Comparison of ENCODE assay signal across 23 cellular contexts in genomic region chr4:120826449-120826848, GRCh38.
A peak's percentile ranks its signal among the peaks of the same experiment; 100 is the strongest.
DNase-seq lines count a peak whose midpoint lies in the region; ATAC-seq, FAIRE-seq and TF ChIP-seq lines count a peak whose summit lies in the region.
"Had no signal": no experiment of that assay in that cellular context is flagged by ENCODE, and none has a peak within 500 bp of the region (broad histone marks: within the 10 kb centered on the region; RNA-seq: fewer than 3 reads in every experiment).

No MANE protein-coding gene starts in this region.

- no peak overlapping the region for H4K91ac ChIP-seq in IMR-90 (ENCODE audit: insufficient read depth, low read depth, low read length)

- H3K4ac ChIP-seq in IMR-90 (ENCODE audit: low read depth, low read length) = no peak overlapping the region

- no peak overlapping the region for H3K23ac ChIP-seq in IMR-90 (ENCODE audit: low read depth, low read length)

- no peak overlapping the region for H2AK5ac ChIP-seq in IMR-90 (ENCODE audit: low read depth, low read length)

- TF ChIP-seq EP300 in A549 (IDR thresholded peaks at IDR 0.05) = no peak

- no peak for FAIRE-seq in A549 (lab: Jason Lieb, UNC)
- FAIRE-seq in endometrium (lab: Jason Lieb, UNC) = peak; percentile 35
- FAIRE-seq: G401.6, GM12892, GM18507, H54 had no signal

- TF ChIP-seq RAD21 in A549 (conservative IDR thresholded peaks at IDR 0.05 in 1 of 2, IDR thresholded peaks at IDR 0.05 in 1 of 2) = no peak
- TF ChIP-seq RAD21 in IMR-90 (IDR thresholded peaks at IDR 0.05; ENCODE audit: low read length) = no peak

- dilution Hi-C loops in IMR-90 (cut with HindIII; ENCODE audit: low sequenced_read_pairs, unreplicated experiment) = no loop called here

- peaks cover 16% of the 10 kb centered on the region for H3K4me1 Mint-ChIP-seq in nephron
- no peaks in the 10 kb centered on the region for H3K4me1 Mint-ChIP-seq in naive thymus-derived CD4-positive, alpha-beta T cell
- H3K4me1 Mint-ChIP-seq: B cell, IgD-negative memory B cell had no signal

- H3K36me3 Mint-ChIP-seq in nephron (ENCODE audit: low read depth) = no peaks in the 10 kb centered on the region
- H3K36me3 Mint-ChIP-seq in naive thymus-derived CD4-positive, alpha-beta T cell = no peaks in the 10 kb centered on the region
- H3K36me3 Mint-ChIP-seq: CD8-positive, alpha-beta T cell; IgD-negative memory B cell had no signal

- peak overlapping the region in 2 of 3 experiments; percentile 13 to 65 for H3K27ac Mint-ChIP-seq in nephron
- H3K27ac Mint-ChIP-seq in naive thymus-derived CD4-positive, alpha-beta T cell = no peak overlapping the region
- H3K27ac Mint-ChIP-seq: B cell; CD8-positive, alpha-beta T cell; GM23338; IgD-negative memory B cell had no signal

- in situ Hi-C loops in IMR-90 (cut with MboI; ENCODE audit: low sequenced_read_pairs) = no loop called here

- no peak for ATAC-seq in A549
- no peak for ATAC-seq in IMR-90 (ENCODE audit: low read depth)
- no peak for ATAC-seq in naive thymus-derived CD4-positive, alpha-beta T cell
- no peak for ATAC-seq in GM19455 (IDR thresholded peaks at IDR 0.05; ENCODE audit: unreplicated experiment)
- ATAC-seq: CD8-positive, alpha-beta T cell; GM23338 had no signal

- H3K18ac ChIP-seq in IMR-90 (ENCODE audit: low read depth, low read length) = no peak overlapping the region

- no peak overlapping the region for H3K9ac ChIP-seq in IMR-90 (ENCODE audit: low read depth, low read length)
- H3K9ac ChIP-seq: BLaER1 treated with 17β-estradiol and CSF1 and Interleukin-3, amounts not matched to agents 10 nM and 100 nM had no signal

- no peak overlapping the region for H3K56ac ChIP-seq in IMR-90 (ENCODE audit: extremely low read depth, insufficient read depth, low read length)

- H3K27ac ChIP-seq in A549 (no peak overlapping the region), IMR-90 (ENCODE audit: insufficient read depth, low read length) (no peak overlapping the region)
- H3K27ac ChIP-seq in naive thymus-derived CD4-positive, alpha-beta T cell (ENCODE audit: low read depth, low read length) = no peak overlapping the region
- H3K27ac ChIP-seq: BLaER1 treated with 17β-estradiol and CSF1 and Interleukin-3, amounts not matched to agents 10 nM and 100 nM; HL-60 had no signal

- CTCF ChIA-PET in A549 (lab: Yijun Ruan, JAX) = no interaction called here
- CTCF ChIA-PET in IMR-90 (lab: Yijun Ruan, JAX) = no interaction called here
- CTCF ChIA-PET in naive thymus-derived CD4-positive, alpha-beta T cell (lab: Charles Lee) = no interaction called here

- H3K27me3 ChIP-seq in IMR-90 (ENCODE audit: control insufficient read depth, insufficient read depth, low read length) = no peaks in the 10 kb centered on the region
- no peaks in the 10 kb centered on the region for H3K27me3 ChIP-seq in naive thymus-derived CD4-positive, alpha-beta T cell (ENCODE audit: control insufficient read depth in 2 of 2, insufficient read depth in 2 of 2, low read length in 2 of 2)
- H3K27me3 ChIP-seq: BLaER1 treated with 17β-estradiol and CSF1 and Interleukin-3, amounts not matched to agents 10 nM and 100 nM had no signal

- no peaks in the 10 kb centered on the region for H3K27me3 Mint-ChIP-seq in nephron (ENCODE audit: low read depth)
- H3K27me3 Mint-ChIP-seq in naive thymus-derived CD4-positive, alpha-beta T cell = peaks cover 0 to 9% (median 3%) of the 10 kb centered on the region in 5 donors
- H3K27me3 Mint-ChIP-seq: B cell had no signal

- H3K9me3 Mint-ChIP-seq in nephron = no peaks in the 10 kb centered on the region
- H3K9me3 Mint-ChIP-seq in naive thymus-derived CD4-positive, alpha-beta T cell = no peaks in the 10 kb centered on the region
- H3K9me3 Mint-ChIP-seq: CD8-positive, alpha-beta T cell; GM23338 had no signal

- no peaks in the 10 kb centered on the region for H4K20me1 ChIP-seq in IMR-90 (ENCODE audit: insufficient read depth, low read length)
- H4K20me1 ChIP-seq: BLaER1 treated with 17β-estradiol and CSF1 and Interleukin-3, amounts not matched to agents 10 nM and 100 nM had no signal

- POLR2A ChIA-PET in A549 (lab: Yijun Ruan, JAX) (no interaction called here), IMR-90 (lab: Charles Lee; ENCODE audit: unreplicated experiment) (no interaction called here)
- POLR2A ChIA-PET in naive thymus-derived CD4-positive, alpha-beta T cell (lab: Charles Lee) = no interaction called here

- no peak overlapping the region for H2BK15ac ChIP-seq in IMR-90 (ENCODE audit: low read depth, low read length)

- H3K79me1 ChIP-seq in IMR-90 (ENCODE audit: low read depth in 1 of 2, low read length in 2 of 2) = no peaks in the 10 kb centered on the region

- 41% methylated on average over 1 of the region's 1 CpG for WGBS in A549 (ENCODE audit: missing lambda C conversion rate)
- no CpG with 5 or more reads among the region's 1 CpG for WGBS in IMR-90 (ENCODE audit: extremely low coverage in 2 of 2, insufficient read length in 1 of 2), 2 experiments

- no peak overlapping the region for H2BK20ac ChIP-seq in IMR-90 (ENCODE audit: low read depth, low read length)

- DNase-seq in A549 (ENCODE audit: low read depth in 1 of 2, low spot score in 1 of 2) = no peak
- no peak for DNase-seq in IMR-90
- no peak for DNase-seq in naive thymus-derived CD4-positive, alpha-beta T cell
- DNase-seq in kidney glomerular epithelial cell (lab: John Stamatoyannopoulos, UW) = no peak
- DNase-seq in GF-D8 (lab: John Stamatoyannopoulos, UW) = no peak
- DNase-seq: 8988T; CD8-positive, alpha-beta T cell; DMS 273 treated with DMSO at 0.1 percent for 48 hours; DMS53; DND-41; HCEC 1CT had no signal

- no peak overlapping the region for H3K4me3 ChIP-seq in A549
- no peak overlapping the region for H3K4me3 ChIP-seq in IMR-90 (ENCODE audit: insufficient read depth, low read depth, low read length)
- H3K4me3 ChIP-seq in naive thymus-derived CD4-positive, alpha-beta T cell (ENCODE audit: low read length) = no peak overlapping the region
- H3K4me3 ChIP-seq: BLaER1 treated with 17β-estradiol and CSF1 and Interleukin-3, amounts not matched to agents 10 nM and 100 nM; GM23338 had no signal

- H4K8ac ChIP-seq in IMR-90 (ENCODE audit: low read depth in 2 of 2, low read length in 2 of 2) = no peak overlapping the region

- no peak overlapping the region for H2BK120ac ChIP-seq in IMR-90 (ENCODE audit: low read depth, low read length)

- H3K4me1 ChIP-seq in A549 (no peaks in the 10 kb centered on the region), IMR-90 (ENCODE audit: control insufficient read depth, insufficient read depth, low read length) (peaks cover 2% of the 10 kb centered on the region; the same call in 1 of the 2 replicates)
- H3K4me1 ChIP-seq in naive thymus-derived CD4-positive, alpha-beta T cell (ENCODE audit: control insufficient read depth in 2 of 2, insufficient read depth in 2 of 2, low read length in 2 of 2) = no peaks in the 10 kb centered on the region
- H3K4me1 ChIP-seq: BLaER1 treated with 17β-estradiol and CSF1 and Interleukin-3, amounts not matched to agents 10 nM and 100 nM had no signal

- no TSS peak for BruUV-seq in IMR-90 (replicated peaks; lab: Mats Ljungman, UMichigan)

- H4K5ac ChIP-seq in IMR-90 (ENCODE audit: low read depth, low read length) = no peak overlapping the region

- no peak overlapping the region for H2BK5ac ChIP-seq in IMR-90 (ENCODE audit: low read depth, low read length, poor library complexity, severe bottlenecking)

- TF ChIP-seq CTCF in A549 (IDR thresholded peaks at IDR 0.05) = no peak
- no peak for TF ChIP-seq CTCF in IMR-90 (conservative IDR thresholded peaks at IDR 0.05; ENCODE audit: low read depth, low read length)
- TF ChIP-seq CTCF in nephron (IDR thresholded peaks at IDR 0.05; ENCODE audit: unreplicated experiment in 3 of 3) = no peak

- H2AFZ ChIP-seq in IMR-90 (replicated peaks; ENCODE audit: low read length, poor library complexity) = no peak overlapping the region
- H2AFZ ChIP-seq: GM23338 had no signal

- H3K14ac ChIP-seq in IMR-90 (replicated peaks; ENCODE audit: low read depth, low read length) = no peak overlapping the region

- no peak overlapping the region for H2AK9ac ChIP-seq in IMR-90 (replicated peaks; ENCODE audit: low read depth, low read length, poor library complexity)

- H3K4me3 Mint-ChIP-seq in nephron = no peak overlapping the region
- H3K4me3 Mint-ChIP-seq in naive thymus-derived CD4-positive, alpha-beta T cell = no peak overlapping the region
- H3K4me3 Mint-ChIP-seq: B cell; CD8-positive, alpha-beta T cell; GM23338; IgD-negative memory B cell had no signal

- H3K36me3 ChIP-seq in IMR-90 (ENCODE audit: control insufficient read depth, insufficient read depth, low read length) = no peaks in the 10 kb centered on the region
- no peaks in the 10 kb centered on the region for H3K36me3 ChIP-seq in naive thymus-derived CD4-positive, alpha-beta T cell (ENCODE audit: control insufficient read depth in 2 of 3, insufficient read depth in 3 of 3, low read length in 3 of 3)
- H3K36me3 ChIP-seq: BLaER1 treated with 17β-estradiol and CSF1 and Interleukin-3, amounts not matched to agents 10 nM and 100 nM had no signal

- intact Hi-C loops in IMR-90 (cut with micrococcal nuclease) = no loop called here
- intact Hi-C loops in naive thymus-derived CD4-positive, alpha-beta T cell (cut with micrococcal nuclease) = no loop called here

- H3K4me2 ChIP-seq in A549 (no peak overlapping the region), IMR-90 (ENCODE audit: low read depth, low read length) (no peak overlapping the region)
- H3K4me2 ChIP-seq: BLaER1 treated with 17β-estradiol and CSF1 and Interleukin-3, amounts not matched to agents 10 nM and 100 nM; GM23338 had no signal

- no peaks in the 10 kb centered on the region; the same call in 1 of the 2 replicates for H3K9me1 ChIP-seq in IMR-90 (ENCODE audit: insufficient read depth, low read length)

- TF ChIP-seq POLR2A in A549 (IDR thresholded peaks at IDR 0.05; ENCODE audit: low read length) (no peak), IMR-90 (IDR thresholded peaks at IDR 0.05; ENCODE audit: low read depth, low read length) (no peak)

- H3K9me3 ChIP-seq in A549 (no peaks in the 10 kb centered on the region), IMR-90 (ENCODE audit: control insufficient read depth, insufficient read depth, low read length) (no peaks in the 10 kb centered on the region)
- no peaks in the 10 kb centered on the region for H3K9me3 ChIP-seq in naive thymus-derived CD4-positive, alpha-beta T cell (ENCODE audit: control insufficient read depth in 2 of 3, low read length in 3 of 3)
- H3K9me3 ChIP-seq: BLaER1 treated with 17β-estradiol and CSF1 and Interleukin-3, amounts not matched to agents 10 nM and 100 nM had no signal

TF ChIP-seq in A549, 52 proteins besides CTCF, POLR2A, EP300 and RAD21:
- TF ChIP-seq MAFK (IDR thresholded peaks at IDR 0.05; ENCODE audit: partially characterized antibody) (peak; percentile 62), PHF8 (IDR thresholded peaks at IDR 0.05; ENCODE audit: borderline replicate concordance, low read depth) (no peak)
TF ChIP-seq in A549: peak in this region for 1.

TF ChIP-seq in IMR-90, 13 proteins besides CTCF, POLR2A, EP300 and RAD21 (continues in another document):
- TF ChIP-seq, protein P1, sequence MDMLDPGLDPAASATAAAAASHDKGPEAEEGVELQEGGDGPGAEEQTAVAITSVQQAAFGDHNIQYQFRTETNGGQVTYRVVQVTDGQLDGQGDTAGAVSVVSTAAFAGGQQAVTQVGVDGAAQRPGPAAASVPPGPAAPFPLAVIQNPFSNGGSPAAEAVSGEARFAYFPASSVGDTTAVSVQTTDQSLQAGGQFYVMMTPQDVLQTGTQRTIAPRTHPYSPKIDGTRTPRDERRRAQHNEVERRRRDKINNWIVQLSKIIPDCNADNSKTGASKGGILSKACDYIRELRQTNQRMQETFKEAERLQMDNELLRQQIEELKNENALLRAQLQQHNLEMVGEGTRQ (IDR thresholded peaks at IDR 0.05; ENCODE audit: low read depth, low read length) = no peak

Comparison
In these comparisons a context has a peak if more than half of its experiments do, and no peak if none do; other contexts are left out.
1. H3K27ac Mint-ChIP-seq: peak in nephron (2 of 3); none in naive thymus-derived CD4-positive, alpha-beta T cell (0 of 9).